In the genomic region with DNA sequence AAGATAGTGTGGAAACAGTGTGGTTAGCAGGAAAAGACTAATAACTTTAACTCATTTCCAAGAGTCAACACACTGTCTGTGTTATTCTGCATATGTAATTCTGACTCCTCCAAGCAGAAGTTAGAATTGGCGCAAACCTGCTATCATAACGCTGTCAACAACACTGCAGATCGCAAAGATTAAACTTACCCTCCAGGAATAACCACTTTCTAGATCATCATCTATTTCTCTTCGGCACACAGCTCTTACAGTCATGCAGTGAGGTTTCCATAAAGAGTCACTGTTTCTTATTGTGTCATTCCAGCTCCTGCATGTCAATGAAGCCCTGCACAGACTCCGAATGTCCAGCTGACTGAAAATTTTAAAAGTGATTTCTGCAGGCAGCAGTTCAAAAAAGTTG, we compare ENCODE assay signal across 1 cellular context.
TF ChIP-seq lines count a peak whose summit lies in the region.

No MANE protein-coding gene starts in this region.

TF ChIP-seq in K562, 482 proteins besides CTCF, POLR2A, EP300 and RAD21:
- TF ChIP-seq FOXA1 (IDR thresholded peaks at IDR 0.05; ENCODE audit: borderline replicate concordance): no peak
- peak in 1 of 2 experiments; percentile 30; a peak in 1 of 4 replicates for TF ChIP-seq FOXA3 (CRISPR knock-in tag; conservative IDR thresholded peaks at IDR 0.05 in 1 of 2, IDR thresholded peaks at IDR 0.05 in 1 of 2)
